10 cellular contexts compared by ENCODE assay signal in genomic region chr11:115924744-115925567, GRCh38.
A peak's percentile ranks its signal among the peaks of the same experiment; 100 is the strongest.
DNase-seq lines count a peak whose midpoint lies in the region; ATAC-seq and TF ChIP-seq lines count a peak whose summit lies in the region.
"Had no signal": no experiment of that assay in that cellular context is flagged by ENCODE, and none has a peak within 500 bp of the region (broad histone marks: within the 10 kb centered on the region; RNA-seq: fewer than 3 reads in every experiment).

No MANE protein-coding gene starts in this region.

- TF ChIP-seq POLR2A in right lobe of liver (IDR thresholded peaks at IDR 0.05) = no peak

- no peak overlapping the region for H3K4me3 ChIP-seq in right lobe of liver
- H3K4me3 ChIP-seq: thoracic aorta had no signal

- intact Hi-C loops in right lobe of liver (cut with DNase I) = no loop called here

- H3K4me3 Mint-ChIP-seq in activated naive CD8-positive, alpha-beta T cell treated with anti-CD3 and anti-CD28 coated beads for 36 hours = no peak overlapping the region
- H3K4me3 Mint-ChIP-seq in progenitor cell of endocrine pancreas (ENCODE audit: low read depth) = no peak overlapping the region
- H3K4me3 Mint-ChIP-seq: nephron had no signal

- peak; percentile 79 for ATAC-seq in GM19351 (IDR thresholded peaks at IDR 0.05; ENCODE audit: unreplicated experiment)
- peak; percentile 82 for ATAC-seq in HG03097 (IDR thresholded peaks at IDR 0.05; ENCODE audit: low FRiP score, unreplicated experiment)
- no peak for ATAC-seq in right lobe of liver

- TF ChIP-seq CTCF in GM10266 (IDR thresholded peaks at IDR 0.05; ENCODE audit: control insufficient read depth, insufficient read depth, low read depth, missing control alignments) (no peak), right lobe of liver (IDR thresholded peaks at IDR 0.05) (no peak), progenitor cell of endocrine pancreas (IDR thresholded peaks at IDR 0.05; ENCODE audit: unreplicated experiment) (no peak)

- no peaks in the 10 kb centered on the region for H3K27me3 ChIP-seq in right lobe of liver

- DNase-seq in GM10266 (ENCODE audit: extremely low spot score) = peak; percentile 68
- peak; percentile 37 for DNase-seq in activated naive CD8-positive, alpha-beta T cell treated with anti-CD3 and anti-CD28 coated beads for 36 hours
- no peak for DNase-seq in NCI-H1048 (lab: John Stamatoyannopoulos, UW)
- DNase-seq in islet precursor cell = no peak
- DNase-seq in right lobe of liver = no peak
- no peak for DNase-seq in progenitor cell of endocrine pancreas (ENCODE audit: low spot score, unreplicated experiment)

- H3K36me3 Mint-ChIP-seq in activated naive CD8-positive, alpha-beta T cell treated with anti-CD3 and anti-CD28 coated beads for 36 hours = peaks cover 3% of the 10 kb centered on the region
- no peaks in the 10 kb centered on the region for H3K36me3 Mint-ChIP-seq in progenitor cell of endocrine pancreas (ENCODE audit: insufficient read depth)

- H3K27ac ChIP-seq in right lobe of liver = no peak overlapping the region
- H3K27ac ChIP-seq: thoracic aorta had no signal

- H3K27ac Mint-ChIP-seq in activated naive CD8-positive, alpha-beta T cell treated with anti-CD3 and anti-CD28 coated beads for 36 hours = peak overlapping the region; percentile 82
- H3K27ac Mint-ChIP-seq in progenitor cell of endocrine pancreas = no peak overlapping the region
- H3K27ac Mint-ChIP-seq: nephron had no signal

- peaks cover 14% of the 10 kb centered on the region for H3K4me1 Mint-ChIP-seq in activated naive CD8-positive, alpha-beta T cell treated with anti-CD3 and anti-CD28 coated beads for 36 hours
- H3K4me1 Mint-ChIP-seq in progenitor cell of endocrine pancreas (ENCODE audit: low read depth) = peaks cover 31% of the 10 kb centered on the region

- WGBS in right lobe of liver (ENCODE audit: insufficient coverage, low coverage, low lambda C conversion rate, missing lambda C conversion rate) = 55% methylated on average over 6 of the region's 6 CpGs

- peaks cover 8% of the 10 kb centered on the region for H3K9me3 Mint-ChIP-seq in activated naive CD8-positive, alpha-beta T cell treated with anti-CD3 and anti-CD28 coated beads for 36 hours
- H3K9me3 Mint-ChIP-seq in progenitor cell of endocrine pancreas (ENCODE audit: low read depth) = no peaks in the 10 kb centered on the region
- H3K9me3 Mint-ChIP-seq: nephron had no signal

- no peaks in the 10 kb centered on the region for H3K27me3 Mint-ChIP-seq in activated naive CD8-positive, alpha-beta T cell treated with anti-CD3 and anti-CD28 coated beads for 36 hours
- peaks cover 38% of the 10 kb centered on the region for H3K27me3 Mint-ChIP-seq in progenitor cell of endocrine pancreas

- H3K36me3 ChIP-seq in right lobe of liver = no peaks in the 10 kb centered on the region
- H3K36me3 ChIP-seq: thoracic aorta had no signal

- H3K4me1 ChIP-seq in right lobe of liver = no peaks in the 10 kb centered on the region

- no peaks in the 10 kb centered on the region for H3K9me3 ChIP-seq in right lobe of liver
- H3K9me3 ChIP-seq: thoracic aorta had no signal

Comparison
In these comparisons a context has a peak if more than half of its experiments do, and no peak if none do; other contexts are left out.
1. DNase-seq: peak in GM10266 (single experiment) and activated naive CD8-positive, alpha-beta T cell treated with anti-CD3 and anti-CD28 coated beads for 36 hours (single experiment); none in NCI-H1048 (single experiment), islet precursor cell (single experiment), right lobe of liver (0 of 3) and progenitor cell of endocrine pancreas (single experiment).
2. ATAC-seq: peak in GM19351 (single experiment) and HG03097 (single experiment); none in right lobe of liver (0 of 4).